8 cellular contexts compared by ENCODE assay signal in the genomic region with DNA sequence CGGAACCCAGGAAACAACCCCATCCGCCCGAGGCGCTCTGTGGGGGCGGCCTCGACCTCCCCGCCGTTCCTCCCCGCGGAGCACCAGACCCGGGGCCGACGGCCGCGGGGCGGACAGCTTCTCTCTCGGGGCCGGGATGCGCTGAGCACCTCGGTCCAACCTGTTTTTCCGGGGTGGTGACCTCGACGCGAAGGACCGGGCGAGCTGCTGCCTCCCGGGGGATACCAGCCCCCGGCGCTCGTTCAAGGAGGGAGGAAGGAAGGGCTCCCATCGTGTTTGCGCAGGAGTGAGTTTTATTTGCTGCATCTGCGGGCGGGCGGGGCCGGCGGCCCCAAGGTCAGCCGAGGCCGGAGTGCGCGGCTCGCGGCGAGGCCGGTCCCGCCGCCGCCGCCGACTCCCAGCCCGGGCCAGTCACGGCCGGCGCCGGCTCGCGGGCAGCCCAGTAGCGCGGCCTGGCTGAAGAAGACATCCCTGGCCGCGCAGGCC. TPM values are rescaled to one million over a fixed set of nuclear protein-coding genes. Genes with fewer than 3 reads are reported as not detected.
DNase-seq lines count a peak whose midpoint lies in the region; ATAC-seq and TF ChIP-seq lines count a peak whose summit lies in the region.

No MANE protein-coding gene starts in this region.

- H3K36me3 ChIP-seq in HAP-1 (replicated peaks) (peaks cover 32% of the 10 kb centered on the region), MG63 (peaks cover 42% of the 10 kb centered on the region)

- TF ChIP-seq CTCF in GM12864 (IDR thresholded peaks at IDR 0.05; ENCODE audit: low read depth, low read length, missing control alignments) = no peak
- TF ChIP-seq CTCF in fibroblast of villous mesenchyme (IDR thresholded peaks at IDR 0.05; ENCODE audit: insufficient read depth, low read depth, low read length) = no peak
- TF ChIP-seq CTCF in omental fat pad (IDR thresholded peaks at IDR 0.05) = no peak

- peaks cover 32% of the 10 kb centered on the region for H3K4me1 ChIP-seq in HAP-1

- no peak for DNase-seq in GM12864 (ENCODE audit: low read depth)
- peak in 1 of 2 experiments; percentile 17 for DNase-seq in HAP-1 (ENCODE audit: low spot score in 2 of 2)
- DNase-seq in MG63 = peak; percentile 59
- DNase-seq in activated T-cell treated with anti-CD3 and anti-CD28 coated beads, Interleukin-2, amount 50 U/mL, for 48 hours = peak; percentile 66 to 71
- DNase-seq in fibroblast of villous mesenchyme (ENCODE audit: low read depth) = peak; percentile 13
- DNase-seq in omental fat pad (ENCODE audit: low spot score) = no peak
- no peak for DNase-seq in SW 1271 (lab: John Stamatoyannopoulos, UW)
- no peak for DNase-seq in NCI-H510A treated with DMSO at 0.1 percent for 48 hours (lab: John Stamatoyannopoulos, UW)

- H3K9me3 ChIP-seq in HAP-1 (no peaks in the 10 kb centered on the region), MG63 (no peaks in the 10 kb centered on the region)

- in situ Hi-C loops in HAP-1 (cut with MboI; ENCODE audit: low sequenced_read_pairs) = no loop called here

- peak overlapping the region; percentile 97 for H3K4me3 ChIP-seq in GM12864 (ENCODE audit: low read depth, low read length)
- H3K4me3 ChIP-seq in HAP-1 = peak overlapping the region; percentile 94
- H3K4me3 ChIP-seq in MG63 = peak overlapping the region; percentile 95
- H3K4me3 ChIP-seq in fibroblast of villous mesenchyme (ENCODE audit: low read depth, low read length) = peak overlapping the region; percentile 91

- H3K27me3 ChIP-seq in HAP-1 (ENCODE audit: low read depth) (no peaks in the 10 kb centered on the region), MG63 (no peaks in the 10 kb centered on the region)

- peak; percentile 60 for ATAC-seq in omental fat pad (ENCODE audit: low FRiP score)

RNA-seq across cellular contexts. Expression of a gene that starts 0.5 kb away (rescaled TPM):
- 196 and 281 TPM in 2 replicates for total RNA-seq in MG63 (2014; rRNA removed; shearing (Covaris generic); ENCODE audit: low replicate concordance)
- total RNA-seq in fibroblast of villous mesenchyme = 67.0 and 101 TPM in 2 replicates
- 10 to 100 TPM; 40.4 to 65.4 (median 47.9) TPM for total RNA-seq in omental fat pad

Comparison
In these comparisons a context has a peak if more than half of its experiments do, and no peak if none do; other contexts are left out.
1. DNase-seq: peak in MG63 (single experiment), activated T-cell treated with anti-CD3 and anti-CD28 coated beads, Interleukin-2, amount 50 U/mL, for 48 hours (2 of 2) and fibroblast of villous mesenchyme (single experiment); none in GM12864 (single experiment), omental fat pad (single experiment), SW 1271 (0 of 2) and NCI-H510A treated with DMSO at 0.1 percent for 48 hours (single experiment).
2. Peak in every context shown above with its lines, with median percentiles within 50 percentile points of each other: H3K4me3 ChIP-seq.